ENCODE assay signal across 1 cellular context in genomic region chr11:73946798-73947458, GRCh38.
A peak's percentile ranks its signal among the peaks of the same experiment; 100 is the strongest.
TF ChIP-seq lines count a peak whose summit lies in the region.

No MANE protein-coding gene starts in this region.

TF ChIP-seq in K562, 482 proteins besides CTCF, POLR2A, EP300 and RAD21:
- TF ChIP-seq TRIM28 (IDR thresholded peaks at IDR 0.05) (peak; percentile 71; the same call in 1 of the 2 replicates), HSF4 (CRISPR knock-in tag; IDR thresholded peaks at IDR 0.05; ENCODE audit: borderline replicate concordance) (no peak), ZKSCAN8 (CRISPR knock-in tag; IDR thresholded peaks at IDR 0.05) (no peak), RFX1 (IDR thresholded peaks at IDR 0.05) (no peak), YY1 (IDR thresholded peaks at IDR 0.05; ENCODE audit: borderline replicate concordance in 1 of 3, control insufficient read depth in 1 of 3, extremely low read depth in 1 of 3, insufficient read depth in 3 of 3, insufficient read length in 1 of 3, insufficient replicate concordance in 2 of 3, low read depth in 1 of 3, low read length in 2 of 3) (peak in 1 of 3 experiments; percentile 23)
TF ChIP-seq in K562: peak in this region for 2.
